In genomic region chr6:26205161-26205624, GRCh38 we compare ENCODE assay signal across 8 cellular contexts.
A peak's percentile ranks its signal among the peaks of the same experiment; 100 is the strongest.
DNase-seq lines count a peak whose midpoint lies in the region; ATAC-seq and TF ChIP-seq lines count a peak whose summit lies in the region.

No MANE protein-coding gene starts in this region.

- H3K4me1 ChIP-seq in CD4-positive, CD25-positive, alpha-beta regulatory T cell (ENCODE audit: control insufficient read depth, insufficient read depth, low read length, poor library complexity, severe bottlenecking): peaks cover 32% of the 10 kb centered on the region
- H3K4me1 ChIP-seq in upper lobe of left lung: peaks cover 5 to 22% (median 6%) of the 10 kb centered on the region in 4 donors

- no peaks in the 10 kb centered on the region for H3K36me3 Mint-ChIP-seq in CD4-positive, CD25-positive, alpha-beta regulatory T cell

- WGBS in upper lobe of left lung, 2 donors: 0 to 1% methylated on average over 18 of the region's 18 CpGs

- H3K27me3 Mint-ChIP-seq in CD4-positive, CD25-positive, alpha-beta regulatory T cell: peaks cover 9% of the 10 kb centered on the region

- no peaks in the 10 kb centered on the region for H3K27me3 ChIP-seq in CD4-positive, CD25-positive, alpha-beta regulatory T cell (ENCODE audit: control insufficient read depth, insufficient read depth, low read length)
- H3K27me3 ChIP-seq in upper lobe of left lung: no peaks in the 10 kb centered on the region

- peak; percentile 64 to 70 for ATAC-seq in CD4-positive, CD25-positive, alpha-beta regulatory T cell (ENCODE audit: low read depth in 2 of 2)
- ATAC-seq in GM21367 (IDR thresholded peaks at IDR 0.05; ENCODE audit: unreplicated experiment) (peak; percentile 41), upper lobe of left lung (ENCODE audit: low FRiP score in 2 of 2) (peak; percentile 83 to 89)

- DNase-seq in CD4-positive, CD25-positive, alpha-beta regulatory T cell: peak; percentile 73 to 96 (median 88)
- no peak for DNase-seq in LNCaP clone FGC (ENCODE audit: low read depth)
- DNase-seq in RPMI7951 (ENCODE audit: low read depth): peak; percentile 87
- peak; percentile 91 for DNase-seq in activated effector memory CD4-positive, alpha-beta T cell treated with anti-CD3 and anti-CD28 coated beads, Interleukin-2, amount 50 U/mL, for 16 hours
- peak; percentile 81 for DNase-seq in germinal center (ENCODE audit: low spot score)
- DNase-seq in nucleus accumbens (lab: John Stamatoyannopoulos, UW): peak in 46 of 56 donors; percentile 9 to 80 (median 54)
- peak in 1 of 2 donors; percentile 84 for DNase-seq in upper lobe of left lung

- H3K27ac ChIP-seq in CD4-positive, CD25-positive, alpha-beta regulatory T cell (ENCODE audit: insufficient read depth, low read length, poor library complexity, severe bottlenecking): peak overlapping the region; percentile 93
- H3K27ac ChIP-seq in upper lobe of left lung: peak overlapping the region; percentile 91 to 99 (median 97)

- peaks cover 0 to 23% (median 8%) of the 10 kb centered on the region in 4 donors for H3K4me1 Mint-ChIP-seq in CD4-positive, CD25-positive, alpha-beta regulatory T cell

- TF ChIP-seq CTCF in LNCaP clone FGC (IDR thresholded peaks at IDR 0.05; ENCODE audit: control insufficient read depth, extremely low read depth, insufficient read depth) (no peak), upper lobe of left lung (IDR thresholded peaks at IDR 0.05) (no peak)

- TF ChIP-seq POLR2A in upper lobe of left lung (IDR thresholded peaks at IDR 0.05): peak in 3 of 4 donors; percentile 28 to 44 (median 41)

- H3K36me3 ChIP-seq in CD4-positive, CD25-positive, alpha-beta regulatory T cell (ENCODE audit: control insufficient read depth, insufficient read depth, low read length): no peaks in the 10 kb centered on the region
- no peaks in the 10 kb centered on the region for H3K36me3 ChIP-seq in upper lobe of left lung

- peak overlapping the region; percentile 93 for H3K4me3 ChIP-seq in CD4-positive, CD25-positive, alpha-beta regulatory T cell (ENCODE audit: low read depth, low read length)
- peak overlapping the region; percentile 93 for H3K4me3 ChIP-seq in LNCaP clone FGC (ENCODE audit: low read depth, low read length)
- peak overlapping the region; percentile 51 to 70 (median 59) for H3K4me3 ChIP-seq in upper lobe of left lung

- no peak overlapping the region for H3K27ac Mint-ChIP-seq in CD4-positive, CD25-positive, alpha-beta regulatory T cell

- H3K9me3 ChIP-seq in CD4-positive, CD25-positive, alpha-beta regulatory T cell (ENCODE audit: control insufficient read depth in 2 of 2, low read length in 2 of 2): no peaks in the 10 kb centered on the region
- H3K9me3 ChIP-seq in upper lobe of left lung: no peaks in the 10 kb centered on the region

- H3K9me3 Mint-ChIP-seq in CD4-positive, CD25-positive, alpha-beta regulatory T cell: peaks cover 0 to 3% (median 0%) of the 10 kb centered on the region in 7 donors

- no peak for TF ChIP-seq EP300 in upper lobe of left lung (IDR thresholded peaks at IDR 0.05)

- H3K4me3 Mint-ChIP-seq in CD4-positive, CD25-positive, alpha-beta regulatory T cell: no peak overlapping the region
